Comparison of ENCODE assay signal across 35 cellular contexts in genomic region chr3:65908588-65908987, GRCh38.
"Had no signal": no experiment of that assay in that cellular context is flagged by ENCODE, and none has a peak within 500 bp of the region (broad histone marks: within the 10 kb centered on the region; RNA-seq: fewer than 3 reads in every experiment).

No MANE protein-coding gene starts in this region.

- H3K4me3 ChIP-seq: MG63 had no signal

- H3K36me3 ChIP-seq: MG63 had no signal

- H3K4me2 ChIP-seq: KMS-11 had no signal

- H3K9ac ChIP-seq: KMS-11 had no signal

- DNase-seq: Karpas-422, Kasumi-1, KBM-7, KG1, MG63, MM.1S, MV-4-11, NCI-H1048, NCI-H1092, NCI-H1092 treated with DMSO at 0.1 percent for 48 hours, NCI-H1105, NCI-H1105 treated with DMSO at 0.1 percent for 48 hours, NCI-H1417 treated with DMSO at 0.1 percent for 48 hours, NCI-H1436, NCI-H1436 treated with DMSO at 0.1 percent for 48 hours, NCI-H146, NCI-H1694, NCI-H1694 treated with DMSO at 0.1 percent for 48 hours, NCI-H187, NCI-H187 treated with DMSO at 0.1 percent for 48 hours, NCI-H1930, NCI-H2029, NCI-H2029 treated with DMSO at 0.1 percent for 48 hours, NCI-H2081, NCI-H2081 treated with DMSO at 0.1 percent for 48 hours, NCI-H2107, NCI-H2171, NCI-H2171 treated with DMSO at 0.1 percent for 48 hours, NCI-H226, NCI-H345, NCI-H446, NCI-H446 treated with DMSO at 0.1 percent for 48 hours, NCI-H510A, NCI-H510A treated with DMSO at 0.1 percent for 48 hours had no signal

- H3K9me3 ChIP-seq: MG63 had no signal

- H3K27me3 ChIP-seq: MG63 had no signal

- H3K27ac ChIP-seq: KMS-11 had no signal
